ENCODE assay signal across 1 cellular context in genomic region chr9:12854218-12854617, GRCh38.
TF ChIP-seq lines count a peak whose summit lies in the region.

No MANE protein-coding gene starts in this region.

TF ChIP-seq in WTC11, 78 proteins besides CTCF, POLR2A, EP300 and RAD21 (continued from another document):
- TF ChIP-seq ARID4B (CRISPR knock-in tag; IDR thresholded peaks at IDR 0.05; ENCODE audit: borderline replicate concordance) (no peak), SP1 (CRISPR knock-in tag; conservative IDR thresholded peaks at IDR 0.05) (no peak), SOX15 (CRISPR knock-in tag; IDR thresholded peaks at IDR 0.05) (no peak), GRHL2 (CRISPR knock-in tag; IDR thresholded peaks at IDR 0.05; ENCODE audit: insufficient replicate concordance, severe bottlenecking) (no peak), EMX1 (CRISPR knock-in tag; IDR thresholded peaks at IDR 0.05) (no peak), TEAD4 (CRISPR knock-in tag; IDR thresholded peaks at IDR 0.05) (no peak)
